ENCODE assay signal across 10 cellular contexts in genomic region chr10:84574101-84574500, GRCh38.
A peak's percentile ranks its signal among the peaks of the same experiment; 100 is the strongest.
DNase-seq lines count a peak whose midpoint lies in the region; ATAC-seq lines count a peak whose summit lies in the region.
"Had no signal": no experiment of that assay in that cellular context is flagged by ENCODE, and none has a peak within 500 bp of the region (broad histone marks: within the 10 kb centered on the region; RNA-seq: fewer than 3 reads in every experiment).

No MANE protein-coding gene starts in this region.

- no peak overlapping the region for H3K27ac Mint-ChIP-seq in T-helper 2 cell treated with Interferon-gamma antibody and Interleukin-4, amounts not matched to agents 5 μg/mL and 100 μg/mL, for 36 hours
- H3K27ac Mint-ChIP-seq: naive thymus-derived CD4-positive, alpha-beta T cell had no signal

- H3K9me3 Mint-ChIP-seq in T-helper 2 cell treated with Interferon-gamma antibody and Interleukin-4, amounts not matched to agents 5 μg/mL and 100 μg/mL, for 36 hours: peaks cover 3% of the 10 kb centered on the region

- H3K27me3 Mint-ChIP-seq in T-helper 2 cell treated with Interferon-gamma antibody and Interleukin-4, amounts not matched to agents 5 μg/mL and 100 μg/mL, for 36 hours (ENCODE audit: low read depth): no peaks in the 10 kb centered on the region

- H3K4me1 Mint-ChIP-seq in T-helper 2 cell treated with Interferon-gamma antibody and Interleukin-4, amounts not matched to agents 5 μg/mL and 100 μg/mL, for 36 hours (ENCODE audit: low read depth): no peaks in the 10 kb centered on the region
- H3K4me1 Mint-ChIP-seq: naive thymus-derived CD4-positive, alpha-beta T cell had no signal

- peak; percentile 4 for DNase-seq in G401 (ENCODE audit: low spot score)
- DNase-seq in SK-MEL-5 (ENCODE audit: low read depth, low spot score): peak; percentile 33
- peak; percentile 5 to 7 for DNase-seq in lung microvascular endothelial cell (ENCODE audit: low read depth in 2 of 2)
- DNase-seq in midbrain (lab: John Stamatoyannopoulos, UW): no peak
- no peak for DNase-seq in T-helper 2 cell treated with Interferon-gamma antibody and Interleukin-4, amounts not matched to agents 5 μg/mL and 100 μg/mL, for 36 hours (ENCODE audit: low spot score)
- DNase-seq in RPMI8226: no peak
- DNase-seq: kidney glomerular epithelial cell; naive thymus-derived CD4-positive, alpha-beta T cell; T1000 had no signal

- peak; percentile 50 for ATAC-seq in HG02981 (IDR thresholded peaks at IDR 0.05; ENCODE audit: unreplicated experiment)
- ATAC-seq: naive thymus-derived CD4-positive, alpha-beta T cell had no signal

- H3K36me3 Mint-ChIP-seq in T-helper 2 cell treated with Interferon-gamma antibody and Interleukin-4, amounts not matched to agents 5 μg/mL and 100 μg/mL, for 36 hours (ENCODE audit: low read depth): no peaks in the 10 kb centered on the region
- H3K36me3 Mint-ChIP-seq: naive thymus-derived CD4-positive, alpha-beta T cell had no signal

- in situ Hi-C loops in G401 (cut with HindIII; ENCODE audit: low sequenced_read_pairs): no loop called here
- in situ Hi-C loops in SK-MEL-5 (cut with HindIII; ENCODE audit: low pct_unique_long_range_greater_than_20kb, low sequenced_read_pairs): no loop called here

- no peak overlapping the region for H3K4me3 Mint-ChIP-seq in T-helper 2 cell treated with Interferon-gamma antibody and Interleukin-4, amounts not matched to agents 5 μg/mL and 100 μg/mL, for 36 hours
- H3K4me3 Mint-ChIP-seq: naive thymus-derived CD4-positive, alpha-beta T cell had no signal

Comparison
In these comparisons a context has a peak if more than half of its experiments do, and no peak if none do; other contexts are left out.
1. DNase-seq: peak in G401 (single experiment), SK-MEL-5 (single experiment) and lung microvascular endothelial cell (2 of 2); none in midbrain (single experiment), T-helper 2 cell treated with Interferon-gamma antibody and Interleukin-4, amounts not matched to agents 5 μg/mL and 100 μg/mL, for 36 hours (single experiment) and RPMI8226 (single experiment).